In the genomic region with DNA sequence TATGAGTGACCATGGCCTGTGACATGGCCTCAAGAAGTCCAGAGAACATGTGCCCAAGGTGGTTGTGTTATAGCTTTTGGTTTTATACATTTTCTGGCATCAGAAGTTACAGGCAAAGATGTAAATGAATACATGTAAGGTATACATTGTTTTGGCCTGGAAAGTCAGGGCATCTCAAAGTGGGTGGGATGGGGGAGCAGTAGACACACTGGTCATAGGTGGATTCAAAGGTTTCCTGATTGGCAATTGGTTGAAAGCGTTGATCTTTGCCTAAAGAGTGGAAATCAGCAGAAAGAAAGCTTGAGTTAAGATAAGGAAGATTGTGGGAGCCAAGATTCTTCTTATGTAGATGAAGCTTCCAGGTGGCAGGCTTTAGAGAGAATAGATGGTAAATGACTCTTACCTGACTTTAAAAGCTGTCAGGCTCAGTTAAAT, we compare ENCODE assay signal across 24 cellular contexts.
"Had no signal": no experiment of that assay in that cellular context is flagged by ENCODE, and none has a peak within 500 bp of the region (broad histone marks: within the 10 kb centered on the region; RNA-seq: fewer than 3 reads in every experiment).

No MANE protein-coding gene starts in this region.

- DNase-seq: activated CD4-positive, alpha-beta memory T cell treated with anti-CD3 and anti-CD28 coated beads, Interleukin-2, amount 10 ng/mL, durations not matched to agents 7 days and 5 days; activated CD4-positive, alpha-beta T cell treated with anti-CD3 and anti-CD28 coated beads for 1 hour; activated CD4-positive, alpha-beta T cell treated with anti-CD3 and anti-CD28 coated beads, Interleukin-2, amount 10 ng/mL, durations not matched to agents 7 days and 5 days; activated CD8-positive, alpha-beta memory T cell treated with anti-CD3 and anti-CD28 coated beads, Interleukin-2, amount 50 U/mL, for 48 hours; activated gamma-delta T cell; activated naive CD4-positive, alpha-beta T cell treated with anti-CD3 and anti-CD28 coated beads, Interleukin-2, amount 50 U/mL, for 16 hours; activated naive CD8-positive, alpha-beta T cell treated with anti-CD3 and anti-CD28 coated beads, Interleukin-2, amount 50 U/mL, for 24 hours; activated T-cell treated with anti-CD3 and anti-CD28 coated beads, Interleukin-2, amount 50 U/mL, for 24 hours; amygdala; caudate nucleus; esophagus squamous epithelium; foreskin melanocyte; islet precursor cell; left ventricle myocardium superior; naive B cell; nephron progenitor cell; ovary; right lobe of liver; stimulated activated CD4-positive, alpha-beta T cell treated with anti-CD3 and anti-CD28 coated beads, Interleukin-4, amount 100 ng/mL, for 1 hour; stimulated activated naive CD8-positive, alpha-beta T cell treated with anti-CD3 and anti-CD28 coated beads, Interleukin-15, Interleukin-2, amounts not matched to agents 100 U/mL and 50 U/mL, for 24 hours; T-helper 9 cell; testis; uterus; WERI-Rb-1 had no signal

- ATAC-seq: activated naive CD8-positive, alpha-beta T cell treated with anti-CD3 and anti-CD28 coated beads, Interleukin-2, amount 50 U/mL, for 24 hours; left ventricle myocardium superior; right lobe of liver; stimulated activated naive CD8-positive, alpha-beta T cell treated with anti-CD3 and anti-CD28 coated beads, Interleukin-15, Interleukin-2, amounts not matched to agents 100 U/mL and 50 U/mL, for 24 hours had no signal

- H3K4me1 ChIP-seq: esophagus squamous epithelium, right lobe of liver, testis, uterus had no signal

- H3K36me3 ChIP-seq: esophagus squamous epithelium, ovary, right lobe of liver, uterus, WERI-Rb-1 had no signal

- H3K27me3 ChIP-seq: esophagus squamous epithelium, ovary, right lobe of liver, testis, uterus had no signal

- H3K9me3 ChIP-seq: esophagus squamous epithelium, ovary, testis, uterus had no signal

- H3K4me3 ChIP-seq: esophagus squamous epithelium, ovary, right lobe of liver, testis, uterus had no signal

- H3K27ac ChIP-seq: esophagus squamous epithelium, ovary, right lobe of liver, testis, uterus, WERI-Rb-1 had no signal
